In the genomic region with DNA sequence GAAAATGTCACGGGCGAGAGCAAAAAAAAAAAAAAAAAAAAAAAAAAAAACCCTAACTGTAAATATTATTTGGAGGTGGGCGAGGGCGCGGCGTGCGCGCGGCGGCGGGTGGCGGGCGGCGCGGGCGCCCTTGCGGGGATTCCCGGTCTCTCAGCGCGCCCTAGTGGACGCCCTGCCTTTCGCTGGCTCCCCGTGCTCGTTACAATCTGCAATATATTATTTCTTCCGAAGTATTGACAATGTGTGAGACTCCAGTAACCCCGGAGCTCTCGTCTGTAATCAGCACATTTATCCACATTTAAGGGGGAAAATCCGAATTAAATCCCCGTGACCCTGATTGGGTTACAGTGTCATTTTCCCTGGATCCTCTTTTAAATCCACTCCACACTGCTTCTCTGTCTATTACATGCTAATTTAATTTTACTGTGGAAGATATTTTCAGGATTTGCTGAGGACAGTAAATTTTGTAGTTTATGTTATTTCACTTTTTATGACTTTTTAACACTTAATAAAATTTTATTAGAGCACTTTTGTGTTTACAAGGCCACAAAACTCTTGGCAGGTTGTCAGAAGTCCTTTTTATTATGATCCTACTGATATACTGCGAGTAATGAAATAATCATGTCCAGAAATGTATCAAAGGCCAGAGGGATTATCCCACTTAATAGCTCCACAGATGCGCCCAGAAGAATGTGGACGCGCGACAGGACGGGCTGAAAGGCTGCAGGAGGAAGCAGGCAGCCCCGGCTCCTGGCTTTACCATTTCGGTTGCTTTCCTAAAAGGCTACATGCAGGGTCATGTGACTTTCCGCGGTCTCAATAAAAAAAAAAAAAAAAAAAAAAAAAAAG, we compare ENCODE assay signal across 8 cellular contexts.
DNase-seq lines count a peak whose midpoint lies in the region; ATAC-seq and TF ChIP-seq lines count a peak whose summit lies in the region.

No MANE protein-coding gene starts in this region.

- 5% methylated on average over 39 of the region's 39 CpGs for WGBS in suprapubic skin

- no peaks in the 10 kb centered on the region for H3K79me2 ChIP-seq in PC-9 (ENCODE audit: low read depth)

- H3K9me2 ChIP-seq in PC-9 (ENCODE audit: insufficient read depth), result no peaks in the 10 kb centered on the region

- H3K27me3 ChIP-seq in HUES6 (ENCODE audit: control insufficient read depth, insufficient read depth, low read length) (peaks cover 78% of the 10 kb centered on the region), PC-9 (ENCODE audit: insufficient read depth, low read depth) (no peaks in the 10 kb centered on the region; the same call in 1 of the 2 replicates), suprapubic skin (peaks cover 59% of the 10 kb centered on the region)

- H3K9me3 ChIP-seq in HUES6 (ENCODE audit: control insufficient read depth, insufficient read depth, low read depth, low read length) (no peaks in the 10 kb centered on the region), PC-9 (ENCODE audit: insufficient read depth, low read depth) (no peaks in the 10 kb centered on the region), suprapubic skin (no peaks in the 10 kb centered on the region)

- 0 out of 2 replicates have a peak overlapping the region, but pooled peaks have one; percentile 29 for H2AFZ ChIP-seq in PC-9

- H3K4me2 ChIP-seq in PC-9, result peak overlapping the region; percentile 61

- no peaks in the 10 kb centered on the region for H3K9me3 Mint-ChIP-seq in nephron progenitor cell

- peak overlapping the region; percentile 92 for H3K4me3 Mint-ChIP-seq in nephron progenitor cell

- H3K4me1 Mint-ChIP-seq in nephron progenitor cell, result peaks cover 78% of the 10 kb centered on the region

- H3K36me3 ChIP-seq in HUES6 (ENCODE audit: control insufficient read depth, insufficient read depth, low read length) (no peaks in the 10 kb centered on the region), PC-9 (ENCODE audit: low read depth) (no peaks in the 10 kb centered on the region), suprapubic skin (no peaks in the 10 kb centered on the region)

- no peak for TF ChIP-seq POLR2A in suprapubic skin (IDR thresholded peaks at IDR 0.05)

- peak; percentile 80 for ATAC-seq in GM21390 (IDR thresholded peaks at IDR 0.05; ENCODE audit: unreplicated experiment)

- H3K4me1 ChIP-seq in HUES6 (ENCODE audit: control insufficient read depth, insufficient read depth, low read length), result peaks cover under 1% of the 10 kb centered on the region; the same call in 1 of the 2 replicates
- H3K4me1 ChIP-seq in PC-9 (replicated peaks; ENCODE audit: insufficient read depth), result no peaks in the 10 kb centered on the region
- peaks cover 17% of the 10 kb centered on the region for H3K4me1 ChIP-seq in suprapubic skin

- H3K27me3 Mint-ChIP-seq in nephron progenitor cell (ENCODE audit: low read depth, poor library complexity), result peaks cover 4% of the 10 kb centered on the region

- no peaks in the 10 kb centered on the region for H3F3A ChIP-seq in PC-9 (ENCODE audit: insufficient read depth, low read depth)

- H3K27ac ChIP-seq in HUES6 (ENCODE audit: low read depth, low read length) (no peak overlapping the region), PC-9 (no peak overlapping the region), suprapubic skin (peak overlapping the region; percentile 81)

- CTCF ChIA-PET in PC-9 (lab: Charles Lee), result interaction anchor here (0.6 to 2.2 kb wide), 11 partner anchors 14 to 1672 kb away, joined by 3 to 18 read pairs (median 5); no protein-coding TSS in a partner anchor

- H3K4me3 ChIP-seq in HUES6 (ENCODE audit: low read depth, low read length) (peak overlapping the region; percentile 65), PC-9 (peak overlapping the region; percentile 37; the same call in 1 of the 2 replicates), fibroblast of the aortic adventitia (ENCODE audit: low read depth, low read length) (peak overlapping the region; percentile 68), suprapubic skin (peak overlapping the region; percentile 84)

- peaks cover 4% of the 10 kb centered on the region for H3K36me3 Mint-ChIP-seq in nephron progenitor cell (ENCODE audit: low read depth)

- POLR2A ChIA-PET in PC-9 (lab: Charles Lee; ENCODE audit: unreplicated experiment), result no interaction called here

- in situ Hi-C loops in Caki2 (cut with HindIII; ENCODE audit: low pct_unique_long_range_greater_than_20kb, low sequenced_read_pairs), result no loop called here

- no TSS peak for BruUV-seq in PC-9 (replicated peaks; lab: Mats Ljungman, UMichigan)

- intact Hi-C loops in PC-9 (cut with micrococcal nuclease; ENCODE audit: unreplicated experiment), result loop anchor here (1.0 to 2.0 kb wide), 6 partner anchors 56 to 511 kb away; no protein-coding TSS in a partner anchor

- peak overlapping the region; percentile 54 for H3K27ac Mint-ChIP-seq in nephron progenitor cell

- TF ChIP-seq CTCF in PC-9 (conservative IDR thresholded peaks at IDR 0.05) (peak; percentile 81), fibroblast of the aortic adventitia (IDR thresholded peaks at IDR 0.05; ENCODE audit: insufficient read depth, low read length) (peak; percentile 65), nephron progenitor cell (IDR thresholded peaks at IDR 0.05) (peak; percentile 79), suprapubic skin (IDR thresholded peaks at IDR 0.05) (peak; percentile 40 to 72)

- no peak for TF ChIP-seq EP300 in suprapubic skin (IDR thresholded peaks at IDR 0.05)

- H4K20me1 ChIP-seq in PC-9 (ENCODE audit: insufficient read depth), result no peaks in the 10 kb centered on the region

- DNase-seq in Caki2 (ENCODE audit: low read depth), result peak; percentile 76
- DNase-seq in PC-9, result peak in 1 of 2 experiments; percentile 78
- peak; percentile 33 for DNase-seq in activated T-helper 9 cell treated with anti-CD3 and anti-CD28 coated beads, Interleukin-2, amount 50 U/mL, for 16 hours (ENCODE audit: low read depth)
- peak; percentile 58 for DNase-seq in fibroblast of the aortic adventitia (ENCODE audit: low read depth)
- peak; percentile 85 for DNase-seq in nephron progenitor cell
- DNase-seq in suprapubic skin (ENCODE audit: low spot score in 2 of 2), result peak; percentile 74 to 86

- peak overlapping the region; percentile 70 for H3K9ac ChIP-seq in HUES6 (ENCODE audit: low read length)
